ENCODE assay signal across 26 cellular contexts in genomic region chr1:167248707-167249642, GRCh38. TPM values are rescaled to one million over a fixed set of nuclear protein-coding genes. Genes with fewer than 3 reads are reported as not detected.
A peak's percentile ranks its signal among the peaks of the same experiment; 100 is the strongest.
DNase-seq lines count a peak whose midpoint lies in the region; ATAC-seq and TF ChIP-seq lines count a peak whose summit lies in the region.
"Had no signal": no experiment of that assay in that cellular context is flagged by ENCODE, and none has a peak within 500 bp of the region (broad histone marks: within the 10 kb centered on the region; RNA-seq: fewer than 3 reads in every experiment).

No MANE protein-coding gene starts in this region.

- TF ChIP-seq CTCF in HEK293 (tag by site-specific recombination; IDR thresholded peaks at IDR 0.05) (no peak), WTC11 (IDR thresholded peaks at IDR 0.05) (no peak), mesothelial cell of epicardium (IDR thresholded peaks at IDR 0.05; ENCODE audit: unreplicated experiment) (no peak)

- CTCF ChIA-PET in HEK293 (lab: Yijun Ruan, JAX) (interaction anchor here (1.1 to 1.2 kb wide), 2 partner anchors 19 to 339 kb away, joined by 4 read pairs; no protein-coding TSS in a partner anchor), WTC11 (lab: Charles Lee) (no interaction called here)

- H3K4me1 ChIP-seq in HEK293 (ENCODE audit: control insufficient read depth, insufficient read depth, low read length) = peaks cover 13% of the 10 kb centered on the region
- H3K4me1 ChIP-seq: Peyer's patch had no signal

- no peaks in the 10 kb centered on the region for H3K27me3 Mint-ChIP-seq in activated naive CD8-positive, alpha-beta T cell treated with anti-CD3 and anti-CD28 coated beads, Interleukin-2, amount 10 ng/mL, durations not matched to agents 7 days and 5 days
- H3K27me3 Mint-ChIP-seq in activated naive CD8-positive, alpha-beta T cell treated with anti-CD3 and anti-CD28 coated beads for 36 hours = no peaks in the 10 kb centered on the region
- H3K27me3 Mint-ChIP-seq in WTC11 (ENCODE audit: low read depth) (no peaks in the 10 kb centered on the region), mesothelial cell of epicardium (ENCODE audit: low read depth) (no peaks in the 10 kb centered on the region), T-helper 17 cell (no peaks in the 10 kb centered on the region)
- H3K27me3 Mint-ChIP-seq in stimulated activated memory B cell treated with anti-CD40 and anti-IgM and Interleukin-4, amounts not matched to agents 10 μg/mL and 1 μg/mL and 100 μg/mL, for 72 hours = no peaks in the 10 kb centered on the region

- H3K9me3 ChIP-seq in HEK293 (ENCODE audit: control insufficient read depth, insufficient read depth, low read depth, low read length) (no peaks in the 10 kb centered on the region), T-helper 17 cell (ENCODE audit: control insufficient read depth, low read length, poor library complexity, severe bottlenecking) (no peaks in the 10 kb centered on the region)
- H3K9me3 ChIP-seq: Peyer's patch had no signal

- peaks cover 10% of the 10 kb centered on the region for H3K4me1 Mint-ChIP-seq in activated naive CD8-positive, alpha-beta T cell treated with anti-CD3 and anti-CD28 coated beads, Interleukin-2, amount 10 ng/mL, durations not matched to agents 7 days and 5 days
- H3K4me1 Mint-ChIP-seq in activated naive CD8-positive, alpha-beta T cell treated with anti-CD3 and anti-CD28 coated beads for 36 hours = peaks cover 28% of the 10 kb centered on the region
- peaks cover 28% of the 10 kb centered on the region for H3K4me1 Mint-ChIP-seq in WTC11
- H3K4me1 Mint-ChIP-seq in mesothelial cell of epicardium = peaks cover 37% of the 10 kb centered on the region
- peaks cover 20% of the 10 kb centered on the region for H3K4me1 Mint-ChIP-seq in T-helper 17 cell
- peaks cover 35% of the 10 kb centered on the region for H3K4me1 Mint-ChIP-seq in stimulated activated memory B cell treated with anti-CD40 and anti-IgM and Interleukin-4, amounts not matched to agents 10 μg/mL and 1 μg/mL and 100 μg/mL, for 72 hours

- peaks cover 24% of the 10 kb centered on the region for H3K36me3 Mint-ChIP-seq in activated naive CD8-positive, alpha-beta T cell treated with anti-CD3 and anti-CD28 coated beads, Interleukin-2, amount 10 ng/mL, durations not matched to agents 7 days and 5 days
- peaks cover 5% of the 10 kb centered on the region for H3K36me3 Mint-ChIP-seq in activated naive CD8-positive, alpha-beta T cell treated with anti-CD3 and anti-CD28 coated beads for 36 hours
- peaks cover 7% of the 10 kb centered on the region for H3K36me3 Mint-ChIP-seq in WTC11
- H3K36me3 Mint-ChIP-seq in mesothelial cell of epicardium = peaks cover 3% of the 10 kb centered on the region
- H3K36me3 Mint-ChIP-seq in T-helper 17 cell (ENCODE audit: low read depth) = peaks cover 2% of the 10 kb centered on the region
- H3K36me3 Mint-ChIP-seq in stimulated activated memory B cell treated with anti-CD40 and anti-IgM and Interleukin-4, amounts not matched to agents 10 μg/mL and 1 μg/mL and 100 μg/mL, for 72 hours = peaks cover 3% of the 10 kb centered on the region

- H3K9me3 Mint-ChIP-seq in activated naive CD8-positive, alpha-beta T cell treated with anti-CD3 and anti-CD28 coated beads, Interleukin-2, amount 10 ng/mL, durations not matched to agents 7 days and 5 days = peaks cover 1% of the 10 kb centered on the region
- H3K9me3 Mint-ChIP-seq in activated naive CD8-positive, alpha-beta T cell treated with anti-CD3 and anti-CD28 coated beads for 36 hours = peaks cover 1% of the 10 kb centered on the region
- H3K9me3 Mint-ChIP-seq in WTC11 (peaks cover 2% of the 10 kb centered on the region), mesothelial cell of epicardium (peaks cover 1% of the 10 kb centered on the region)
- peaks cover 1% of the 10 kb centered on the region for H3K9me3 Mint-ChIP-seq in stimulated activated memory B cell treated with anti-CD40 and anti-IgM and Interleukin-4, amounts not matched to agents 10 μg/mL and 1 μg/mL and 100 μg/mL, for 72 hours

- POLR2A ChIA-PET in activated naive CD8-positive, alpha-beta T cell treated with anti-CD3 and anti-CD28 coated beads, Interleukin-2, amount 10 ng/mL, durations not matched to agents 7 days and 5 days (lab: Charles Lee) = no interaction called here
- POLR2A ChIA-PET in HEK293 (lab: Yijun Ruan, JAX) (no interaction called here), WTC11 (lab: Charles Lee) (interaction anchor here (1.0 kb wide), 1 partner anchor 29 kb away, joined by 3 read pairs; no protein-coding TSS in a partner anchor)

- H3K36me3 ChIP-seq in HEK293 (ENCODE audit: control insufficient read depth in 2 of 2, insufficient read depth in 1 of 2, low read length in 2 of 2) = peaks cover 0 to 3% of the 10 kb centered on the region in 2 experiments; a peak in 1 of 3 replicates
- H3K36me3 ChIP-seq: heart right ventricle, Peyer's patch, right atrium auricular region had no signal

- peak overlapping the region; percentile 10 for H3K27ac Mint-ChIP-seq in activated naive CD8-positive, alpha-beta T cell treated with anti-CD3 and anti-CD28 coated beads, Interleukin-2, amount 10 ng/mL, durations not matched to agents 7 days and 5 days
- H3K27ac Mint-ChIP-seq in activated naive CD8-positive, alpha-beta T cell treated with anti-CD3 and anti-CD28 coated beads for 36 hours = no peak overlapping the region
- H3K27ac Mint-ChIP-seq in WTC11 = 0 out of 2 replicates have a peak overlapping the region, but pooled peaks have one; percentile 47
- peak overlapping the region; percentile 84 for H3K27ac Mint-ChIP-seq in mesothelial cell of epicardium
- H3K27ac Mint-ChIP-seq in T-helper 17 cell = no peak overlapping the region
- H3K27ac Mint-ChIP-seq in stimulated activated memory B cell treated with anti-CD40 and anti-IgM and Interleukin-4, amounts not matched to agents 10 μg/mL and 1 μg/mL and 100 μg/mL, for 72 hours = no peak overlapping the region

- ATAC-seq in activated naive CD8-positive, alpha-beta T cell treated with anti-CD3 and anti-CD28 coated beads, Interleukin-2, amount 10 ng/mL, durations not matched to agents 7 days and 5 days (ENCODE audit: low read depth) = no peak
- ATAC-seq in WTC11 (peak; percentile 43), T-helper 17 cell (no peak)
- ATAC-seq in stimulated activated memory B cell treated with anti-CD40 and anti-IgM and Interleukin-4, amounts not matched to agents 10 μg/mL and 1 μg/mL and 100 μg/mL, for 72 hours = no peak
- ATAC-seq: heart right ventricle, left lobe of liver had no signal

- no peak overlapping the region for H3K4me3 ChIP-seq in HEK293 (ENCODE audit: low read depth, low read length)
- H3K4me3 ChIP-seq: BLaER1, heart right ventricle, Peyer's patch, right atrium auricular region had no signal

- no peak for DNase-seq in activated naive CD8-positive, alpha-beta T cell treated with anti-CD3 and anti-CD28 coated beads, Interleukin-2, amount 10 ng/mL, durations not matched to agents 7 days and 5 days
- DNase-seq in activated naive CD8-positive, alpha-beta T cell treated with anti-CD3 and anti-CD28 coated beads for 36 hours = no peak
- DNase-seq in WTC11 (ENCODE audit: low spot score) (no peak), mesothelial cell of epicardium (ENCODE audit: low spot score in 2 of 2, unreplicated experiment in 2 of 2) (no peak), T-helper 17 cell (no peak), AG08395 (ENCODE audit: low spot score) (no peak)
- DNase-seq: activated CD4-positive, alpha-beta T cell treated with anti-CD3 and anti-CD28 coated beads for 4 hours; activated T-cell treated with anti-CD3 and anti-CD28 coated beads, Interleukin-2, amount 50 U/mL, for 4 hours; Calu3; effector memory CD4-positive, alpha-beta T cell; EL; foreskin fibroblast; heart right ventricle; midbrain; NCI-H1092; NCI-H1930; Peyer's patch; SIG-M5; stimulated activated CD4-positive, alpha-beta T cell treated with anti-CD3 and anti-CD28 coated beads, Interleukin-4, amount 100 ng/mL, for 24 hours; stimulated activated naive CD4-positive, alpha-beta T cell had no signal

- no peak overlapping the region for H3K27ac ChIP-seq in HEK293 (ENCODE audit: extremely low read depth, low read depth, low read length)
- H3K27ac ChIP-seq: BLaER1, heart right ventricle, parathyroid adenoma, Peyer's patch, right atrium auricular region had no signal

- H3K4me3 Mint-ChIP-seq in activated naive CD8-positive, alpha-beta T cell treated with anti-CD3 and anti-CD28 coated beads, Interleukin-2, amount 10 ng/mL, durations not matched to agents 7 days and 5 days = no peak overlapping the region
- H3K4me3 Mint-ChIP-seq in activated naive CD8-positive, alpha-beta T cell treated with anti-CD3 and anti-CD28 coated beads for 36 hours = no peak overlapping the region
- H3K4me3 Mint-ChIP-seq in WTC11 (no peak overlapping the region), mesothelial cell of epicardium (no peak overlapping the region), T-helper 17 cell (no peak overlapping the region)
- H3K4me3 Mint-ChIP-seq in stimulated activated memory B cell treated with anti-CD40 and anti-IgM and Interleukin-4, amounts not matched to agents 10 μg/mL and 1 μg/mL and 100 μg/mL, for 72 hours = no peak overlapping the region
- H3K4me3 Mint-ChIP-seq: activated T-cell treated with anti-CD3 and anti-CD28 coated beads, Interleukin-2, amount 50 U/mL, for 4 hours had no signal

TF ChIP-seq in HEK293, 187 proteins besides CTCF, POLR2A, EP300 and RAD21:
- TF ChIP-seq PRDM1 (tag by site-specific recombination; IDR thresholded peaks at IDR 0.05) (peak; percentile 21; the same call in 1 of the 2 replicates), ZBTB17 (tag by site-specific recombination; IDR thresholded peaks at IDR 0.05) (0 out of 2 replicates have a peak, but pooled peaks have one; percentile 41), ZNF133 (tag by site-specific recombination; IDR thresholded peaks at IDR 0.05) (no peak)

TF ChIP-seq in WTC11, 78 proteins besides CTCF, POLR2A, EP300 and RAD21 (continues in another document):
- TF ChIP-seq ZNF232 (CRISPR knock-in tag; IDR thresholded peaks at IDR 0.05) (no peak), ESRRA (CRISPR knock-in tag; IDR thresholded peaks at IDR 0.05; ENCODE audit: borderline replicate concordance) (no peak), TEAD4 (CRISPR knock-in tag; IDR thresholded peaks at IDR 0.05) (no peak), ZNF396 (CRISPR knock-in tag; IDR thresholded peaks at IDR 0.05; ENCODE audit: borderline replicate concordance) (no peak), ATF1 (CRISPR knock-in tag; IDR thresholded peaks at IDR 0.05) (no peak), GRHL2 (CRISPR knock-in tag; IDR thresholded peaks at IDR 0.05; ENCODE audit: insufficient replicate concordance, severe bottlenecking) (no peak)

RNA-seq across cellular contexts. Expression of gene POU2F1, which starts 28.3 kb away (rescaled TPM):
- total RNA-seq in activated naive CD8-positive, alpha-beta T cell treated with anti-CD3 and anti-CD28 coated beads, Interleukin-2, amount 10 ng/mL, durations not matched to agents 7 days and 5 days = 10 to 100 TPM; 25.6 to 28.0 TPM
- total RNA-seq in activated naive CD8-positive, alpha-beta T cell treated with anti-CD3 and anti-CD28 coated beads for 36 hours = 10 to 100 TPM; 13.5 to 17.3 TPM
- total RNA-seq in WTC11 (2021) (51.0 to 55.0 TPM (median 51.3 TPM) in 3 replicates), mesothelial cell of epicardium (26.1 to 32.8 TPM (median 29.1 TPM) in 3 replicates), T-helper 17 cell (10 to 100 TPM; 28.7 to 31.2 TPM)

Comparison
In these comparisons a context has a peak if more than half of its experiments do, and no peak if none do; other contexts are left out.
1. H3K27ac Mint-ChIP-seq: peak in activated naive CD8-positive, alpha-beta T cell treated with anti-CD3 and anti-CD28 coated beads, Interleukin-2, amount 10 ng/mL, durations not matched to agents 7 days and 5 days (single experiment), WTC11 (single experiment) and mesothelial cell of epicardium (single experiment); none in activated naive CD8-positive, alpha-beta T cell treated with anti-CD3 and anti-CD28 coated beads for 36 hours (single experiment), T-helper 17 cell (single experiment) and stimulated activated memory B cell treated with anti-CD40 and anti-IgM and Interleukin-4, amounts not matched to agents 10 μg/mL and 1 μg/mL and 100 μg/mL, for 72 hours (single experiment).